ENCODE assay signal across 27 cellular contexts in genomic region chr6:137265574-137265973, GRCh38.
"Had no signal": no experiment of that assay in that cellular context is flagged by ENCODE, and none has a peak within 500 bp of the region (broad histone marks: within the 10 kb centered on the region; RNA-seq: fewer than 3 reads in every experiment).

No MANE protein-coding gene starts in this region.

- H3K9me3 Mint-ChIP-seq: activated CD8-positive, alpha-beta T cell treated with anti-CD3 and anti-CD28 coated beads for 36 hours; activated T-helper 2 cell treated with anti-CD3 and anti-CD28 coated beads, Interferon-gamma antibody, Interleukin-2, Interleukin-4, amounts not matched to agents 10 μg/mL and 5 μg/mL and 100 μg/mL, durations not matched to agents 14 hours and 24 hours and 36 hours; T-helper 2 cell treated with Interferon-gamma antibody and Interleukin-4, amounts not matched to agents 5 μg/mL and 100 μg/mL, for 36 hours had no signal

- H3K27ac Mint-ChIP-seq: activated CD4-positive, alpha-beta T cell treated with anti-CD3 and anti-CD28 coated beads, Interleukin-2, amount 10 ng/mL, durations not matched to agents 24 days and 14 days; activated CD8-positive, alpha-beta T cell treated with anti-CD3 and anti-CD28 coated beads for 36 hours; activated naive CD8-positive, alpha-beta T cell treated with anti-CD3 and anti-CD28 coated beads, Interleukin-2, amount 10 ng/mL, durations not matched to agents 7 days and 5 days; activated T-helper 2 cell treated with anti-CD3 and anti-CD28 coated beads, Interferon-gamma antibody, Interleukin-2, Interleukin-4, amounts not matched to agents 10 μg/mL and 5 μg/mL and 100 μg/mL, durations not matched to agents 14 hours and 24 hours and 36 hours; brain; nephron progenitor cell; stimulated activated effector memory CD8-positive, alpha-beta T cell treated with anti-CD3 and anti-CD28 coated beads, Interleukin-12 subunit alpha, Interleukin-12 subunit beta, amount 100 ng/mL, for 72 hours; T-helper 2 cell treated with Interferon-gamma antibody and Interleukin-4, amounts not matched to agents 5 μg/mL and 100 μg/mL, for 36 hours had no signal

- DNase-seq: activated CD4-positive, alpha-beta T cell treated with anti-CD3 and anti-CD28 coated beads, Interleukin-2, amount 10 ng/mL, durations not matched to agents 24 days and 14 days; activated CD8-positive, alpha-beta T cell treated with anti-CD3 and anti-CD28 coated beads for 36 hours; activated naive CD4-positive, alpha-beta T cell treated with Interleukin-2 at 50 U/mL for 16 hours; activated naive CD8-positive, alpha-beta T cell treated with anti-CD3 and anti-CD28 coated beads, Interleukin-2, amount 10 ng/mL, durations not matched to agents 7 days and 5 days; activated T-cell treated with anti-CD3 and anti-CD28 coated beads, Interleukin-2, amount 50 U/mL, for 1 hour; anterior cingulate cortex; caudate nucleus; dorsolateral prefrontal cortex; foreskin melanocyte; head of caudate nucleus; kidney; mammary epithelial cell; midbrain; nephron progenitor cell; occipital lobe; retina; stimulated activated CD4-positive, alpha-beta T cell treated with anti-CD3 and anti-CD28 coated beads, Interleukin-15, amount 100 ng/mL, for 24 hours; stimulated activated CD4-positive, alpha-beta T cell treated with anti-CD3 and anti-CD28 coated beads, Interleukin-4, amount 100 ng/mL, for 24 hours; testis; upper lobe of left lung had no signal

- H3K27ac ChIP-seq: dorsolateral prefrontal cortex, epithelial cell of prostate, testis, upper lobe of left lung had no signal

- H3K36me3 ChIP-seq: upper lobe of left lung had no signal

- ATAC-seq: activated CD8-positive, alpha-beta T cell treated with anti-CD3 and anti-CD28 coated beads for 36 hours; left lobe of liver; stimulated activated effector memory CD8-positive, alpha-beta T cell treated with anti-CD3 and anti-CD28 coated beads, Interleukin-12 subunit alpha, Interleukin-12 subunit beta, amount 100 ng/mL, for 72 hours had no signal

- H3K4me3 ChIP-seq: dorsolateral prefrontal cortex, testis, upper lobe of left lung had no signal

- H3K4me1 Mint-ChIP-seq: brain, nephron progenitor cell had no signal

- H3K27me3 ChIP-seq: testis, upper lobe of left lung had no signal

- H3K36me3 Mint-ChIP-seq: activated naive CD8-positive, alpha-beta T cell treated with anti-CD3 and anti-CD28 coated beads, Interleukin-2, amount 10 ng/mL, durations not matched to agents 7 days and 5 days; brain; stimulated activated effector memory CD8-positive, alpha-beta T cell treated with anti-CD3 and anti-CD28 coated beads, Interleukin-12 subunit alpha, Interleukin-12 subunit beta, amount 100 ng/mL, for 72 hours had no signal

- H3K4me3 Mint-ChIP-seq: activated CD4-positive, alpha-beta T cell treated with anti-CD3 and anti-CD28 coated beads, Interleukin-2, amount 10 ng/mL, durations not matched to agents 24 days and 14 days; activated CD8-positive, alpha-beta T cell treated with anti-CD3 and anti-CD28 coated beads for 36 hours; activated naive CD8-positive, alpha-beta T cell treated with anti-CD3 and anti-CD28 coated beads, Interleukin-2, amount 10 ng/mL, durations not matched to agents 7 days and 5 days; brain; nephron progenitor cell; stimulated activated effector memory CD8-positive, alpha-beta T cell treated with anti-CD3 and anti-CD28 coated beads, Interleukin-12 subunit alpha, Interleukin-12 subunit beta, amount 100 ng/mL, for 72 hours; T-helper 2 cell treated with Interferon-gamma antibody and Interleukin-4, amounts not matched to agents 5 μg/mL and 100 μg/mL, for 36 hours had no signal

- FAIRE-seq: colon, kidney had no signal
